18 cellular contexts compared by ENCODE assay signal in genomic region chr15:100821327-100821726, GRCh38. TPM values are rescaled to one million over a fixed set of nuclear protein-coding genes. Genes with fewer than 3 reads are reported as not detected.
DNase-seq lines count a peak whose midpoint lies in the region; ATAC-seq, FAIRE-seq and TF ChIP-seq lines count a peak whose summit lies in the region.
"Had no signal": no experiment of that assay in that cellular context is flagged by ENCODE, and none has a peak within 500 bp of the region (broad histone marks: within the 10 kb centered on the region; RNA-seq: fewer than 3 reads in every experiment).

No MANE protein-coding gene starts in this region.

- in situ Hi-C loops in GM12878 (cut with MboI) = no loop called here

- intact Hi-C loops in activated CD8-positive, alpha-beta T cell treated with anti-CD3 and anti-CD28 coated beads for 36 hours (cut with micrococcal nuclease) = loop anchor here (5.0 kb wide), 1 partner anchor 51 kb away; no protein-coding TSS in a partner anchor
- intact Hi-C loops in GM12878 (cut with micrococcal nuclease; ENCODE audit: unreplicated experiment) (no loop called here), Caco-2 (cut with micrococcal nuclease; ENCODE audit: unreplicated experiment) (no loop called here)

- H2AFZ ChIP-seq in OCI-LY3 (ENCODE audit: low read depth, low read length) = no peak overlapping the region
- H2AFZ ChIP-seq in GM12878 (ENCODE audit: control insufficient read depth, low read depth, low read length) = no peak overlapping the region
- H2AFZ ChIP-seq: GM23338 had no signal

- H4K20me1 ChIP-seq in OCI-LY3 (ENCODE audit: insufficient read depth, low read length) = no peaks in the 10 kb centered on the region
- no peaks in the 10 kb centered on the region for H4K20me1 ChIP-seq in GM12878 (ENCODE audit: control insufficient read depth, insufficient read depth)
- H4K20me1 ChIP-seq: BLaER1 treated with 17β-estradiol and CSF1 and Interleukin-3, amounts not matched to agents 10 nM and 100 nM had no signal

- no peak for FAIRE-seq in GM12878 (lab: Jason Lieb, UNC)
- FAIRE-seq: GM12891, HepG2, HTR-8/SVneo had no signal

- SMC1A ChIA-PET in GM12878 (lab: Charles Lee; ENCODE audit: uncharacterized antibody, unreplicated experiment) = no interaction called here

- ATAC-seq in activated CD8-positive, alpha-beta T cell treated with anti-CD3 and anti-CD28 coated beads for 36 hours = peak; percentile 73
- no peak for ATAC-seq in activated CD8-positive, alpha-beta T cell treated with anti-CD3 and anti-CD28 coated beads, Interleukin-2, amount 10 ng/mL, durations not matched to agents 7 days and 5 days
- ATAC-seq in HG02610 (IDR thresholded peaks at IDR 0.05; ENCODE audit: unreplicated experiment) (peak; percentile 67), GM12878 (peak; percentile 27), HG02763 (IDR thresholded peaks at IDR 0.05; ENCODE audit: unreplicated experiment) (no peak)
- ATAC-seq: GM23338, HepG2 had no signal

- no peak for TF ChIP-seq EP300 in GM12878 (IDR thresholded peaks at IDR 0.05; ENCODE audit: borderline replicate concordance in 1 of 2, control insufficient read depth in 1 of 2, low read depth in 2 of 2, low read length in 2 of 2)

- no peaks in the 10 kb centered on the region for H3K9me3 Mint-ChIP-seq in activated CD8-positive, alpha-beta T cell treated with anti-CD3 and anti-CD28 coated beads for 36 hours
- H3K9me3 Mint-ChIP-seq in activated CD8-positive, alpha-beta T cell treated with anti-CD3 and anti-CD28 coated beads, Interleukin-2, amount 10 ng/mL, durations not matched to agents 7 days and 5 days (ENCODE audit: insufficient read depth) = no peaks in the 10 kb centered on the region
- peaks cover 12% of the 10 kb centered on the region for H3K9me3 Mint-ChIP-seq in Caco-2 (ENCODE audit: unreplicated experiment)

- no peak overlapping the region for H3K4me3 Mint-ChIP-seq in activated CD8-positive, alpha-beta T cell treated with anti-CD3 and anti-CD28 coated beads for 36 hours
- H3K4me3 Mint-ChIP-seq in activated CD8-positive, alpha-beta T cell treated with anti-CD3 and anti-CD28 coated beads, Interleukin-2, amount 10 ng/mL, durations not matched to agents 7 days and 5 days = no peak overlapping the region
- H3K4me3 Mint-ChIP-seq in Caco-2 (ENCODE audit: unreplicated experiment) = no peak overlapping the region
- H3K4me3 Mint-ChIP-seq: CD4-positive, CD25-positive, alpha-beta regulatory T cell; GM23338 had no signal

- H3K9ac ChIP-seq in OCI-LY3 (ENCODE audit: low read length) (no peak overlapping the region), GM12878 (ENCODE audit: control insufficient read depth, insufficient read depth, low read length) (no peak overlapping the region)
- H3K9ac ChIP-seq: BLaER1 treated with 17β-estradiol and CSF1 and Interleukin-3, amounts not matched to agents 10 nM and 100 nM had no signal

- H3K79me2 ChIP-seq in OCI-LY3 (ENCODE audit: low read length) (no peaks in the 10 kb centered on the region), GM12878 (ENCODE audit: control insufficient read depth, insufficient read depth, low read length) (no peaks in the 10 kb centered on the region)

- no peak for TF ChIP-seq POLR2A in GM12878 (IDR thresholded peaks at IDR 0.05; ENCODE audit: low read depth, low read length)

- H3K27ac ChIP-seq in OCI-LY3 (ENCODE audit: low read length) (no peak overlapping the region), GM12878 (ENCODE audit: control insufficient read depth, insufficient read depth) (no peak overlapping the region)
- H3K27ac ChIP-seq: BLaER1 treated with 17β-estradiol and CSF1 and Interleukin-3, amounts not matched to agents 10 nM and 100 nM had no signal

- peaks cover 37% of the 10 kb centered on the region for H3K27me3 Mint-ChIP-seq in activated CD8-positive, alpha-beta T cell treated with anti-CD3 and anti-CD28 coated beads for 36 hours
- H3K27me3 Mint-ChIP-seq in activated CD8-positive, alpha-beta T cell treated with anti-CD3 and anti-CD28 coated beads, Interleukin-2, amount 10 ng/mL, durations not matched to agents 7 days and 5 days (ENCODE audit: low read depth) = peaks cover 33% of the 10 kb centered on the region
- H3K27me3 Mint-ChIP-seq in Caco-2 (ENCODE audit: insufficient read depth, unreplicated experiment) = no peaks in the 10 kb centered on the region

- no peaks in the 10 kb centered on the region for H3K27me3 ChIP-seq in OCI-LY3 (ENCODE audit: low read depth, low read length)
- H3K27me3 ChIP-seq in GM12878 (replicated peaks in 1 of 2; ENCODE audit: control insufficient read depth in 2 of 2, insufficient read depth in 2 of 2, low read length in 1 of 2) = no peaks in the 10 kb centered on the region; a peak in 1 of 4 replicates
- H3K27me3 ChIP-seq in Caco-2 (replicated peaks; ENCODE audit: control insufficient read depth, insufficient read depth, low read length) = no peaks in the 10 kb centered on the region
- H3K27me3 ChIP-seq: BLaER1 treated with 17β-estradiol and CSF1 and Interleukin-3, amounts not matched to agents 10 nM and 100 nM had no signal

- DNase-seq in activated CD8-positive, alpha-beta T cell treated with anti-CD3 and anti-CD28 coated beads for 36 hours = peak; percentile 23
- DNase-seq in activated CD8-positive, alpha-beta T cell treated with anti-CD3 and anti-CD28 coated beads, Interleukin-2, amount 10 ng/mL, durations not matched to agents 7 days and 5 days = no peak
- no peak for DNase-seq in GM12878 (ENCODE audit: low read depth, low spot score)
- no peak for DNase-seq in retina
- no peak for DNase-seq in Caco-2
- DNase-seq: ACHN; Calu3; CD4-positive, CD25-positive, alpha-beta regulatory T cell; DMS 273 treated with DMSO at 0.1 percent for 48 hours; H7 had no signal

- no peak overlapping the region for H3K4me3 ChIP-seq in OCI-LY3 (ENCODE audit: low read length)
- H3K4me3 ChIP-seq in GM12878 = no peak overlapping the region
- no peak overlapping the region for H3K4me3 ChIP-seq in Caco-2 (ENCODE audit: low read depth, low read length)
- H3K4me3 ChIP-seq: BLaER1 treated with 17β-estradiol and CSF1 and Interleukin-3, amounts not matched to agents 10 nM and 100 nM; GM23338 had no signal

- no peak overlapping the region for H3K27ac Mint-ChIP-seq in activated CD8-positive, alpha-beta T cell treated with anti-CD3 and anti-CD28 coated beads for 36 hours
- no peak overlapping the region for H3K27ac Mint-ChIP-seq in activated CD8-positive, alpha-beta T cell treated with anti-CD3 and anti-CD28 coated beads, Interleukin-2, amount 10 ng/mL, durations not matched to agents 7 days and 5 days
- H3K27ac Mint-ChIP-seq in Caco-2 (ENCODE audit: unreplicated experiment) = no peak overlapping the region
- H3K27ac Mint-ChIP-seq: CD4-positive, CD25-positive, alpha-beta regulatory T cell; GM23338 had no signal

- H3K36me3 Mint-ChIP-seq in activated CD8-positive, alpha-beta T cell treated with anti-CD3 and anti-CD28 coated beads for 36 hours (ENCODE audit: low read depth) = no peaks in the 10 kb centered on the region
- H3K36me3 Mint-ChIP-seq in activated CD8-positive, alpha-beta T cell treated with anti-CD3 and anti-CD28 coated beads, Interleukin-2, amount 10 ng/mL, durations not matched to agents 7 days and 5 days (ENCODE audit: low read depth) = no peaks in the 10 kb centered on the region
- no peaks in the 10 kb centered on the region for H3K36me3 Mint-ChIP-seq in Caco-2 (ENCODE audit: insufficient read depth, unreplicated experiment)
- H3K36me3 Mint-ChIP-seq: CD4-positive, CD25-positive, alpha-beta regulatory T cell had no signal

- H3K9me3 ChIP-seq in OCI-LY3 (ENCODE audit: insufficient read depth, low read length) (peaks cover 15% of the 10 kb centered on the region; the same call in 1 of the 2 replicates), GM12878 (replicated peaks; ENCODE audit: control insufficient read depth, insufficient read depth, low read length) (no peaks in the 10 kb centered on the region), Caco-2 (peaks cover 5% of the 10 kb centered on the region)

- BruUV-seq in GM12878 (replicated peaks; lab: Mats Ljungman, UMichigan) (no TSS peak), Caco-2 (replicated peaks; lab: Mats Ljungman, UMichigan) (no TSS peak)

- peaks cover 3% of the 10 kb centered on the region for H3K36me3 ChIP-seq in OCI-LY3 (replicated peaks; ENCODE audit: low read depth, low read length)
- no peaks in the 10 kb centered on the region for H3K36me3 ChIP-seq in GM12878 (ENCODE audit: control insufficient read depth in 2 of 2, insufficient read depth in 2 of 2, low read length in 1 of 2)
- H3K36me3 ChIP-seq in Caco-2 (ENCODE audit: control insufficient read depth, insufficient read depth, low read length) = no peaks in the 10 kb centered on the region
- H3K36me3 ChIP-seq: BLaER1 treated with 17β-estradiol and CSF1 and Interleukin-3, amounts not matched to agents 10 nM and 100 nM had no signal

- CTCF ChIA-PET in activated CD8-positive, alpha-beta T cell treated with anti-CD3 and anti-CD28 coated beads for 36 hours (lab: Charles Lee) = no interaction called here
- CTCF ChIA-PET in activated CD8-positive, alpha-beta T cell treated with anti-CD3 and anti-CD28 coated beads, Interleukin-2, amount 10 ng/mL, durations not matched to agents 7 days and 5 days (lab: Charles Lee) = no interaction called here
- CTCF ChIA-PET in GM12878 (lab: Yijun Ruan, JAX) (interaction anchor here (0.6 kb wide), 1 partner anchor 62 kb away, joined by 4 read pairs; no protein-coding TSS in a partner anchor), Caco-2 (lab: Charles Lee) (no interaction called here)

- TF ChIP-seq CTCF in activated CD8-positive, alpha-beta T cell treated with anti-CD3 and anti-CD28 coated beads for 36 hours (IDR thresholded peaks at IDR 0.05) = no peak
- TF ChIP-seq CTCF in OCI-LY3 (IDR thresholded peaks at IDR 0.05; ENCODE audit: low read depth, low read length) = no peak
- no peak for TF ChIP-seq CTCF in GM12878 (IDR thresholded peaks at IDR 0.05 in 2 of 3, conservative IDR thresholded peaks at IDR 0.05 in 1 of 3; ENCODE audit: control insufficient read depth in 2 of 3, extremely low read depth in 1 of 3, insufficient read depth in 1 of 3, low read depth in 3 of 3, low read length in 3 of 3)
- TF ChIP-seq CTCF in Caco-2 (IDR thresholded peaks at IDR 0.05; ENCODE audit: insufficient read depth in 1 of 2, low read depth in 1 of 2, low read length in 1 of 2, severe bottlenecking in 1 of 2, unreplicated experiment in 1 of 2) = no peak

- no peak for TF ChIP-seq RAD21 in GM12878 (IDR thresholded peaks at IDR 0.05; ENCODE audit: insufficient read depth, low read depth, low read length)

- H3K4me1 Mint-ChIP-seq in activated CD8-positive, alpha-beta T cell treated with anti-CD3 and anti-CD28 coated beads for 36 hours (ENCODE audit: low read depth) = peaks cover 5% of the 10 kb centered on the region
- H3K4me1 Mint-ChIP-seq in activated CD8-positive, alpha-beta T cell treated with anti-CD3 and anti-CD28 coated beads, Interleukin-2, amount 10 ng/mL, durations not matched to agents 7 days and 5 days (ENCODE audit: low read depth) = no peaks in the 10 kb centered on the region
- no peaks in the 10 kb centered on the region for H3K4me1 Mint-ChIP-seq in Caco-2 (ENCODE audit: low read depth, unreplicated experiment)
- H3K4me1 Mint-ChIP-seq: CD4-positive, CD25-positive, alpha-beta regulatory T cell; GM23338 had no signal

- POLR2A ChIA-PET in activated CD8-positive, alpha-beta T cell treated with anti-CD3 and anti-CD28 coated beads for 36 hours (lab: Charles Lee) = interaction anchor here (1.0 kb wide), 1 partner anchor 9 kb away, joined by 3 read pairs; no protein-coding TSS in a partner anchor
- POLR2A ChIA-PET in activated CD8-positive, alpha-beta T cell treated with anti-CD3 and anti-CD28 coated beads, Interleukin-2, amount 10 ng/mL, durations not matched to agents 7 days and 5 days (lab: Charles Lee) = no interaction called here
- POLR2A ChIA-PET in GM12878 (lab: Charles Lee) = no interaction called here
- POLR2A ChIA-PET in Caco-2 (lab: Charles Lee) = no interaction called here

- RAD21 ChIA-PET in GM12878 (lab: Charles Lee; ENCODE audit: unreplicated experiment) = no interaction called here

- peaks cover 8% of the 10 kb centered on the region for H3K4me1 ChIP-seq in OCI-LY3 (ENCODE audit: low read length)
- H3K4me1 ChIP-seq in GM12878 (ENCODE audit: control insufficient read depth, insufficient read depth, low read length) = no peaks in the 10 kb centered on the region
- H3K4me1 ChIP-seq in Caco-2 = no peaks in the 10 kb centered on the region

- H3K4me2 ChIP-seq in OCI-LY3 (ENCODE audit: low read length) (peak overlapping the region; percentile 23), GM12878 (ENCODE audit: control insufficient read depth, insufficient read depth) (no peak overlapping the region)
- H3K4me2 ChIP-seq: BLaER1 treated with 17β-estradiol and CSF1 and Interleukin-3, amounts not matched to agents 10 nM and 100 nM; GM23338 had no signal

RNA-seq across cellular contexts. Expression of gene ALDH1A3, which starts 58.3 kb away (rescaled TPM):
- not detected for total RNA-seq in activated CD8-positive, alpha-beta T cell treated with anti-CD3 and anti-CD28 coated beads for 36 hours
- not detected for total RNA-seq in activated CD8-positive, alpha-beta T cell treated with anti-CD3 and anti-CD28 coated beads, Interleukin-2, amount 10 ng/mL, durations not matched to agents 7 days and 5 days
- total RNA-seq in GM12878 (2013; cell fraction: nucleolus; rRNA removed) = not detected in 2 replicates
- total RNA-seq in GM12878 (2014; rRNA removed) = 0.05 and 0.06 TPM in 2 replicates
- total RNA-seq in GM12878 (2014; rRNA removed; fragmentation: Illumina TruSeq; extraction: Trizol) = 0.14 and 0.22 TPM in 2 replicates
- 0.23 and 0.45 TPM in 2 replicates for total RNA-seq in GM12878 (2021)
- not detected for polyA plus RNA-seq in GM12878 (2011; ENCODE audit: low read depth)
- polyA plus RNA-seq in GM12878 (2011; rRNA removed) = 0.69 and 1.0 TPM in 2 replicates
- 0.32 and 0.43 TPM in 2 replicates for polyA plus RNA-seq in GM12878 (2011; cell fraction: cytosol; rRNA removed)
- polyA plus RNA-seq in GM12878 (2011; cell fraction: nucleus; rRNA removed) = 0.97 and 1.3 TPM in 2 replicates
- 0.27 and 0.31 TPM in 2 replicates for polyA plus RNA-seq in GM12878 (2012)
- polyA plus RNA-seq in GM12878 (2014; fragmentation: Illumina TruSeq; extraction: Trizol) = 0.12 TPM in 1 of 2 replicates, not detected in the other
- polyA plus RNA-seq in GM12878 (2014; fragmentation: Nextera tagmentation; extraction: Ambion mirVana) = under 1 TPM; 0.09 to 0.14 TPM
- polyA plus RNA-seq in GM12878 (2014; rRNA removed) = 0.13 and 0.16 TPM in 2 replicates
- under 1 TPM; 0.21 to 0.37 TPM for polyA plus RNA-seq in GM12878 (2016; fragmentation: Nextera tagmentation; extraction: Ambion mirVana)
- 0.44 and 0.82 TPM in 2 replicates for polyA minus RNA-seq in GM12878 (2011; rRNA and poly(A)+ RNA removed)
- not detected in 2 replicates for polyA minus RNA-seq in GM12878 (2011; cell fraction: cytosol; rRNA and poly(A)+ RNA removed)
- polyA minus RNA-seq in GM12878 (2011; cell fraction: nucleus; rRNA and poly(A)+ RNA removed) = 1.2 and 3.0 TPM in 2 replicates
- total RNA-seq in Caco-2 (2022) = 3.9 and 6.6 TPM in 2 replicates
- total RNA-seq: CD4-positive, CD25-positive, alpha-beta regulatory T cell; HepG2 had no signal
- polyA plus RNA-seq: CD4-positive, CD25-positive, alpha-beta regulatory T cell; HepG2 had no signal

Comparison
In these comparisons a context has a peak if more than half of its experiments do, and no peak if none do; other contexts are left out.
1. ATAC-seq: peak in activated CD8-positive, alpha-beta T cell treated with anti-CD3 and anti-CD28 coated beads for 36 hours (single experiment), HG02610 (single experiment) and GM12878 (single experiment); none in activated CD8-positive, alpha-beta T cell treated with anti-CD3 and anti-CD28 coated beads, Interleukin-2, amount 10 ng/mL, durations not matched to agents 7 days and 5 days (single experiment) and HG02763 (single experiment).